In the genomic region with DNA sequence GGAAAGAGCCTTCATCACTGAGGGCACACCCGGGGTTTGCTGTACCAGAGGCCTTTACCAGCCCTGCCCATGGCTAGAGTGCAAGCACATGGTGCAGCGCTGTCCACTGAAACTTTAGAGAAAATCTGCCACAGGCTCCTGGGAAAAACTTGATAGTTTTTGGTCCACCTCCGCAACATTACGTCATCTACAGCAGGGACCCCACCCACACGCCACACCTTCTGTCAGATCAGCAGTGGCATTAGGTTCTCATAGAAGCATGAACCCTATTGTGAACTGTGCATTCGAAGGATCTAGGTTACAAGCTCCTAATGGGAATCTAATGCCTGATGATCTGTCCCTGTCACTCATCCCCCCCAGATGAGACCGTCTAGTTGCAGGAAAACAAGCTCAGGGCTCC, we compare ENCODE assay signal across 9 cellular contexts. TPM values are rescaled to one million over a fixed set of nuclear protein-coding genes. Genes with fewer than 3 reads are reported as not detected.
"Had no signal": no experiment of that assay in that cellular context is flagged by ENCODE, and none has a peak within 500 bp of the region (broad histone marks: within the 10 kb centered on the region; RNA-seq: fewer than 3 reads in every experiment).

No MANE protein-coding gene starts in this region.

- FAIRE-seq: G401.6, GM12878, GM12891, GM12892, GM18507, GM19239 had no signal

- ATAC-seq: GM12878 had no signal

- DNase-seq: GDM1, GF-D8 had no signal

- H3K4me3 ChIP-seq: GM12878 had no signal

RNA-seq across cellular contexts. Expression of gene ODAD2, which starts 2.5 kb away (rescaled TPM):
- total RNA-seq: G401, GM12878 had no signal
- polyA plus RNA-seq: GM12878 had no signal
